Comparison of ENCODE assay signal across 8 cellular contexts in the genomic region with DNA sequence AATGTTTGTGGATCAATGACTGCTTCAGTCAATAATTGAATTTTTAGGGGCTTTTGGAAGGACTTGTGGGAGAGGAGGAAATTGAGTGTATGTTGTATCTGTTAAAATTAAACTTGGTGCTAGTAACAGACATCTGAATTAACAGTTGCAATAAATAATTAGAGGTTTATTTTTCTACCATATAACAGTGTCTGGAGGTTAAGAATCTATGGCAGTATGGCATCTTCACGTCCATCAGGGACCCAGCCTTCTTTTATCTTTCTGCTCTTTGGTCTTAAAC.
"Had no signal": no experiment of that assay in that cellular context is flagged by ENCODE, and none has a peak within 500 bp of the region (broad histone marks: within the 10 kb centered on the region; RNA-seq: fewer than 3 reads in every experiment).

No MANE protein-coding gene starts in this region.

- DNase-seq: H9, HCEC 1CT, HFFc6, IMR-90, KG1 had no signal

- H3K4me3 ChIP-seq: GM23338, K562 had no signal

- H3K27ac ChIP-seq: HL-60 had no signal

- ATAC-seq: GM23338, K562 had no signal
